In genomic region chr2:127255146-127255545, GRCh38 we compare ENCODE assay signal across 1 cellular context.
TF ChIP-seq lines count a peak whose summit lies in the region.

No MANE protein-coding gene starts in this region.

TF ChIP-seq in HepG2, 621 proteins besides CTCF, POLR2A, EP300 and RAD21:
- TF ChIP-seq ARNT (IDR thresholded peaks at IDR 0.05) (no peak), HDAC1 (CRISPR knock-in tag; IDR thresholded peaks at IDR 0.05) (no peak), ZNF230 (CRISPR knock-in tag; IDR thresholded peaks at IDR 0.05) (no peak), ZNF891 (CRISPR knock-in tag; IDR thresholded peaks at IDR 0.05) (no peak), NFATC3 (CRISPR knock-in tag; IDR thresholded peaks at IDR 0.05) (no peak), GFI1 (CRISPR knock-in tag; IDR thresholded peaks at IDR 0.05; ENCODE audit: borderline replicate concordance) (no peak), ZFX (CRISPR knock-in tag; IDR thresholded peaks at IDR 0.05; ENCODE audit: low read depth) (no peak), ZNF780A (CRISPR knock-in tag; IDR thresholded peaks at IDR 0.05) (no peak), IRX3 (CRISPR knock-in tag; IDR thresholded peaks at IDR 0.05; ENCODE audit: borderline replicate concordance, low read depth) (no peak), DDIT3 (CRISPR knock-in tag; IDR thresholded peaks at IDR 0.05) (no peak), ZNF329 (CRISPR knock-in tag; IDR thresholded peaks at IDR 0.05; ENCODE audit: low read depth) (no peak), ARID5B (CRISPR knock-in tag; IDR thresholded peaks at IDR 0.05) (no peak)
